In genomic region chr12:110501722-110502448, GRCh38 we compare ENCODE assay signal across 8 cellular contexts. TPM values are rescaled to one million over a fixed set of nuclear protein-coding genes. Genes with fewer than 3 reads are reported as not detected.
DNase-seq lines count a peak whose midpoint lies in the region; ATAC-seq and TF ChIP-seq lines count a peak whose summit lies in the region.

RAD9B (plus strand) TSS chr12:110502331; CDS start chr12:110502338, 7 bp downstream.
VPS29 (minus strand) TSS chr12:110502111; CDS start chr12:110502051, 60 bp downstream.

- H4K20me1 ChIP-seq in osteoblast (ENCODE audit: insufficient read depth, low read length), result no peaks in the 10 kb centered on the region

- H3K4me1 ChIP-seq in osteoblast (ENCODE audit: insufficient read depth, low read length), result peaks cover 30% of the 10 kb centered on the region
- H3K4me1 ChIP-seq in thoracic aorta (ENCODE audit: control insufficient read depth in 1 of 2, low read depth in 2 of 2), result peaks cover 23 to 29% of the 10 kb centered on the region in 2 donors

- H3K36me3 ChIP-seq in osteoblast (ENCODE audit: insufficient read depth, low read length) (peaks cover 15% of the 10 kb centered on the region), thoracic aorta (peaks cover 5% of the 10 kb centered on the region)

- ATAC-seq in HG02642 (IDR thresholded peaks at IDR 0.05; ENCODE audit: poor library complexity, unreplicated experiment) (peak; percentile 93), thoracic aorta (ENCODE audit: insufficient number of reproducible peaks, low FRiP score, low read depth) (peak; percentile 96)

- peaks cover 7% of the 10 kb centered on the region for H3K9me3 Mint-ChIP-seq in activated naive CD8-positive, alpha-beta T cell treated with anti-CD3 and anti-CD28 coated beads for 36 hours
- H3K9me3 Mint-ChIP-seq in glutamatergic neuron (ENCODE audit: unreplicated experiment), result peaks cover 7% of the 10 kb centered on the region

- H3K27ac Mint-ChIP-seq in activated naive CD8-positive, alpha-beta T cell treated with anti-CD3 and anti-CD28 coated beads for 36 hours, result peak within 1 kb of the TSS; percentile 99
- peak within 1 kb of the TSS; percentile 95 for H3K27ac Mint-ChIP-seq in glutamatergic neuron (ENCODE audit: unreplicated experiment)

- H3K27ac ChIP-seq in osteoblast (ENCODE audit: low read depth, low read length) (peak within 1 kb of the TSS; percentile 78), thoracic aorta (peak within 1 kb of the TSS; percentile 93 to 97)

- H3K27me3 ChIP-seq in osteoblast (ENCODE audit: insufficient read depth, low read length) (no peaks in the 10 kb centered on the region), thoracic aorta (replicated peaks; ENCODE audit: insufficient read depth) (no peaks in the 10 kb centered on the region)

- peak; percentile 92 for TF ChIP-seq POLR2A in GM10847 (IDR thresholded peaks at IDR 0.05; ENCODE audit: extremely low read depth, insufficient read length)

- H3K9me3 ChIP-seq in osteoblast (ENCODE audit: low read depth, low read length) (no peaks in the 10 kb centered on the region), thoracic aorta (no peaks in the 10 kb centered on the region)

- peak within 1 kb of the TSS; percentile 99 for H3K4me3 Mint-ChIP-seq in activated naive CD8-positive, alpha-beta T cell treated with anti-CD3 and anti-CD28 coated beads for 36 hours
- peak within 1 kb of the TSS; percentile 93 for H3K4me3 Mint-ChIP-seq in glutamatergic neuron (ENCODE audit: unreplicated experiment)

- peaks cover 30% of the 10 kb centered on the region for H3K4me1 Mint-ChIP-seq in activated naive CD8-positive, alpha-beta T cell treated with anti-CD3 and anti-CD28 coated beads for 36 hours
- peaks cover 2% of the 10 kb centered on the region for H3K4me1 Mint-ChIP-seq in glutamatergic neuron (ENCODE audit: low read depth, unreplicated experiment)

- H2AFZ ChIP-seq in osteoblast (ENCODE audit: low read length), result peak within 1 kb of the TSS; percentile 96

- H3K79me2 ChIP-seq in osteoblast (ENCODE audit: insufficient read depth, low read length), result peaks cover 48% of the 10 kb centered on the region

- peaks cover 4% of the 10 kb centered on the region for H3K27me3 Mint-ChIP-seq in activated naive CD8-positive, alpha-beta T cell treated with anti-CD3 and anti-CD28 coated beads for 36 hours
- no peaks in the 10 kb centered on the region for H3K27me3 Mint-ChIP-seq in glutamatergic neuron (ENCODE audit: unreplicated experiment)

- peaks cover 27% of the 10 kb centered on the region for H3K36me3 Mint-ChIP-seq in activated naive CD8-positive, alpha-beta T cell treated with anti-CD3 and anti-CD28 coated beads for 36 hours
- H3K36me3 Mint-ChIP-seq in glutamatergic neuron (ENCODE audit: unreplicated experiment), result no peaks in the 10 kb centered on the region

- peak; percentile 98 for DNase-seq in NCI-H1105 (lab: John Stamatoyannopoulos, UW)
- peak; percentile 73 for DNase-seq in SKM-1 (lab: John Stamatoyannopoulos, UW; ENCODE audit: unreplicated experiment)
- DNase-seq in activated naive CD8-positive, alpha-beta T cell treated with anti-CD3 and anti-CD28 coated beads for 36 hours, result peak; percentile 99
- peak; percentile 99 for DNase-seq in glutamatergic neuron
- DNase-seq in osteoblast (ENCODE audit: insufficient read length, low spot score, missing footprints), result peak; percentile 97
- DNase-seq in thoracic aorta (ENCODE audit: low spot score), result peak; percentile 97

- peak within 1 kb of the TSS; percentile 81 for H3K4me3 ChIP-seq in osteoblast (ENCODE audit: insufficient read depth, low read length)
- H3K4me3 ChIP-seq in thoracic aorta, result peak within 1 kb of the TSS; percentile 97

- H3K4me2 ChIP-seq in osteoblast (ENCODE audit: insufficient read depth, low read length), result peak within 1 kb of the TSS; percentile 83

- no peak for TF ChIP-seq CTCF in glutamatergic neuron (IDR thresholded peaks at IDR 0.05; ENCODE audit: partially characterized antibody, unreplicated experiment)
- TF ChIP-seq CTCF in osteoblast (IDR thresholded peaks at IDR 0.05; ENCODE audit: extremely low read depth, low read depth, low read length), result no peak
- TF ChIP-seq CTCF in thoracic aorta (IDR thresholded peaks at IDR 0.05), result no peak

RNA-seq across cellular contexts. Expression of gene RAD9B, which starts in this region (rescaled TPM):
- 1 to 10 TPM; 2.8 to 3.2 TPM for total RNA-seq in activated naive CD8-positive, alpha-beta T cell treated with anti-CD3 and anti-CD28 coated beads for 36 hours
- total RNA-seq in glutamatergic neuron (ENCODE audit: unreplicated experiment) (0.49 TPM), osteoblast (0.36 and 0.59 TPM in 2 replicates), thoracic aorta (under 1 TPM in 1 of 2 donors, not detected in 1; 0.21 TPM)

RNA-seq across cellular contexts. Expression of gene VPS29, which starts in this region (rescaled TPM):
- total RNA-seq in activated naive CD8-positive, alpha-beta T cell treated with anti-CD3 and anti-CD28 coated beads for 36 hours, result 10 to 100 TPM; 84.5 to 91.2 TPM
- 94.6 TPM for total RNA-seq in glutamatergic neuron (ENCODE audit: unreplicated experiment)
- total RNA-seq in osteoblast, result 51.4 and 54.8 TPM in 2 replicates
- total RNA-seq in thoracic aorta, result 10 to 100 TPM; 77.7 to 82.6 TPM

Comparison
In these comparisons a context has a peak if more than half of its experiments do, and no peak if none do; other contexts are left out.
1. Peak in every context shown above with its lines: DNase-seq, ATAC-seq, H3K4me3 ChIP-seq and H3K27ac ChIP-seq.